17 cellular contexts compared by ENCODE assay signal in genomic region chr4:94546949-94547348, GRCh38.
DNase-seq lines count a peak whose midpoint lies in the region; ATAC-seq and TF ChIP-seq lines count a peak whose summit lies in the region.
"Had no signal": no experiment of that assay in that cellular context is flagged by ENCODE, and none has a peak within 500 bp of the region (broad histone marks: within the 10 kb centered on the region; RNA-seq: fewer than 3 reads in every experiment).

No MANE protein-coding gene starts in this region.

- H3K36me3 ChIP-seq in ACC112 (ENCODE audit: insufficient read depth, low read length) (peaks cover 13% of the 10 kb centered on the region), GM23338 (ENCODE audit: insufficient read depth) (no peaks in the 10 kb centered on the region), psoas muscle (ENCODE audit: insufficient read depth in 1 of 2, low read depth in 1 of 2) (peaks cover 0 to 10% of the 10 kb centered on the region in 2 donors)

- intact Hi-C loops in psoas muscle (cut with DNase I), result no loop called here

- no peaks in the 10 kb centered on the region for H3F3A ChIP-seq in GM23338 (replicated peaks; ENCODE audit: low read depth)

- no peak overlapping the region for H3K4me3 Mint-ChIP-seq in GM23338
- no peak overlapping the region for H3K4me3 Mint-ChIP-seq in chondrocyte (ENCODE audit: unreplicated experiment)
- H3K4me3 Mint-ChIP-seq: CD4-positive, alpha-beta memory T cell had no signal

- H3K4me1 Mint-ChIP-seq in GM23338, result peaks cover 18% of the 10 kb centered on the region; the same call in 2 of the 3 replicates
- peaks cover 59% of the 10 kb centered on the region for H3K4me1 Mint-ChIP-seq in chondrocyte (ENCODE audit: low read depth)

- H3K9me2 ChIP-seq in GM23338 (ENCODE audit: insufficient read depth), result no peaks in the 10 kb centered on the region

- DNase-seq in GM23338 (ENCODE audit: low spot score) (no peak), chondrocyte (ENCODE audit: low spot score) (no peak), psoas muscle (no peak), AG08395 (ENCODE audit: low spot score) (no peak), DMS79 treated with DMSO at 0.1 percent for 48 hours (lab: John Stamatoyannopoulos, UW) (no peak), pons (ENCODE audit: low spot score) (no peak)
- DNase-seq: CD4-positive, alpha-beta memory T cell; HCEC 1CT; KBM-7; NCI-H1048; NCI-H1436 treated with DMSO at 0.1 percent for 48 hours; NCI-H2081; NCI-H510A; NCI-H774 had no signal

- ATAC-seq in GM23338, result no peak
- no peak for ATAC-seq in psoas muscle
- ATAC-seq in HG02970 (IDR thresholded peaks at IDR 0.05; ENCODE audit: low FRiP score, unreplicated experiment), result no peak

- H3K4me1 ChIP-seq in ACC112 (ENCODE audit: control insufficient read depth, insufficient read depth, low read length, unreplicated experiment), result peaks cover 52% of the 10 kb centered on the region
- peaks cover 32% of the 10 kb centered on the region for H3K4me1 ChIP-seq in GM23338 (ENCODE audit: insufficient read depth)
- H3K4me1 ChIP-seq in psoas muscle, result peaks cover 51% of the 10 kb centered on the region

- H3K27me3 Mint-ChIP-seq in GM23338 (ENCODE audit: insufficient read depth, low read depth, poor library complexity) (peaks cover 2% of the 10 kb centered on the region), chondrocyte (ENCODE audit: low read depth) (no peaks in the 10 kb centered on the region)
- H3K27me3 Mint-ChIP-seq: CD4-positive, alpha-beta memory T cell had no signal

- peaks cover 5% of the 10 kb centered on the region; the same call in 2 of the 3 replicates for H3K36me3 Mint-ChIP-seq in GM23338 (ENCODE audit: low read depth)
- peaks cover 5% of the 10 kb centered on the region for H3K36me3 Mint-ChIP-seq in chondrocyte (ENCODE audit: low read depth)

- H4K20me1 ChIP-seq in GM23338 (replicated peaks; ENCODE audit: insufficient read depth), result no peaks in the 10 kb centered on the region

- H3K4me3 ChIP-seq in ACC112 (ENCODE audit: low read depth, low read length) (no peak overlapping the region), GM23338 (no peak overlapping the region), psoas muscle (no peak overlapping the region)

- H3K79me2 ChIP-seq in ACC112 (ENCODE audit: control insufficient read depth, insufficient read depth, low read length, unreplicated experiment) (peaks cover 66% of the 10 kb centered on the region), GM23338 (replicated peaks; ENCODE audit: insufficient read depth) (peaks cover 4% of the 10 kb centered on the region; the same call in 1 of the 2 replicates)

- no peaks in the 10 kb centered on the region for H3K9me3 ChIP-seq in psoas muscle

- H3K27ac Mint-ChIP-seq in GM23338 (peak overlapping the region; percentile 60), chondrocyte (ENCODE audit: unreplicated experiment) (peak overlapping the region; percentile 30)
- H3K27ac Mint-ChIP-seq: CD4-positive, alpha-beta memory T cell had no signal

- TF ChIP-seq CTCF in GM23338 (conservative IDR thresholded peaks at IDR 0.05; ENCODE audit: low read depth in 2 of 2) (no peak), chondrocyte (IDR thresholded peaks at IDR 0.05) (no peak), psoas muscle (IDR thresholded peaks at IDR 0.05) (no peak)

- no peaks in the 10 kb centered on the region for H3K9me3 Mint-ChIP-seq in GM23338
- no peaks in the 10 kb centered on the region for H3K9me3 Mint-ChIP-seq in chondrocyte (ENCODE audit: low read depth)

- H2AFZ ChIP-seq in ACC112 (ENCODE audit: low read length, unreplicated experiment) (no peak overlapping the region), GM23338 (no peak overlapping the region)

- no peak overlapping the region for H3K4me2 ChIP-seq in GM23338

- no peaks in the 10 kb centered on the region for H3K27me3 ChIP-seq in ACC112 (ENCODE audit: insufficient read depth, low read length)
- no peaks in the 10 kb centered on the region for H3K27me3 ChIP-seq in GM23338 (ENCODE audit: insufficient read depth)
- no peaks in the 10 kb centered on the region for H3K27me3 ChIP-seq in psoas muscle (ENCODE audit: insufficient read depth in 3 of 3, low read length in 2 of 3)

- 96 to 97% (median 97%) methylated on average over 3 of the region's 3 CpGs for WGBS in psoas muscle, 3 donors

- H3K27ac ChIP-seq in ACC112 (ENCODE audit: low read depth, low read length) (peak overlapping the region; percentile 88), GM23338 (ENCODE audit: low read depth) (no peak overlapping the region), psoas muscle (peak overlapping the region; percentile 83)
- H3K27ac ChIP-seq: RWPE1 had no signal

TF ChIP-seq in GM23338, 12 proteins besides CTCF, POLR2A, EP300 and RAD21 (continues in another document):
- TF ChIP-seq, protein P1, sequence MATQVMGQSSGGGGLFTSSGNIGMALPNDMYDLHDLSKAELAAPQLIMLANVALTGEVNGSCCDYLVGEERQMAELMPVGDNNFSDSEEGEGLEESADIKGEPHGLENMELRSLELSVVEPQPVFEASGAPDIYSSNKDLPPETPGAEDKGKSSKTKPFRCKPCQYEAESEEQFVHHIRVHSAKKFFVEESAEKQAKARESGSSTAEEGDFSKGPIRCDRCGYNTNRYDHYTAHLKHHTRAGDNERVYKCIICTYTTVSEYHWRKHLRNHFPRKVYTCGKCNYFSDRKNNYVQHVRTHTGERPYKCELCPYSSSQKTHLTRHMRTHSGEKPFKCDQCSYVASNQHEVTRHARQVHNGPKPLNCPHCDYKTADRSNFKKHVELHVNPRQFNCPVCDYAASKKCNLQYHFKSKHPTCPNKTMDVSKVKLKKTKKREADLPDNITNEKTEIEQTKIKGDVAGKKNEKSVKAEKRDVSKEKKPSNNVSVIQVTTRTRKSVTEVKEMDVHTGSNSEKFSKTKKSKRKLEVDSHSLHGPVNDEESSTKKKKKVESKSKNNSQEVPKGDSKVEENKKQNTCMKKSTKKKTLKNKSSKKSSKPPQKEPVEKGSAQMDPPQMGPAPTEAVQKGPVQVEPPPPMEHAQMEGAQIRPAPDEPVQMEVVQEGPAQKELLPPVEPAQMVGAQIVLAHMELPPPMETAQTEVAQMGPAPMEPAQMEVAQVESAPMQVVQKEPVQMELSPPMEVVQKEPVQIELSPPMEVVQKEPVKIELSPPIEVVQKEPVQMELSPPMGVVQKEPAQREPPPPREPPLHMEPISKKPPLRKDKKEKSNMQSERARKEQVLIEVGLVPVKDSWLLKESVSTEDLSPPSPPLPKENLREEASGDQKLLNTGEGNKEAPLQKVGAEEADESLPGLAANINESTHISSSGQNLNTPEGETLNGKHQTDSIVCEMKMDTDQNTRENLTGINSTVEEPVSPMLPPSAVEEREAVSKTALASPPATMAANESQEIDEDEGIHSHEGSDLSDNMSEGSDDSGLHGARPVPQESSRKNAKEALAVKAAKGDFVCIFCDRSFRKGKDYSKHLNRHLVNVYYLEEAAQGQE (IDR thresholded peaks at IDR 0.05; ENCODE audit: unreplicated experiment), result no peak
- TF ChIP-seq ZNF114 (CRISPR knock-in tag; IDR thresholded peaks at IDR 0.05), result no peak
- no peak for TF ChIP-seq NANOG (IDR thresholded peaks at IDR 0.05; ENCODE audit: borderline replicate concordance)
- no peak for TF ChIP-seq STAT1 (IDR thresholded peaks at IDR 0.05; ENCODE audit: unreplicated experiment)
- no peak for TF ChIP-seq EZH2phosphoT487 (IDR thresholded peaks at IDR 0.05; ENCODE audit: unreplicated experiment)
- TF ChIP-seq EZH2 (IDR thresholded peaks at IDR 0.05; ENCODE audit: low read depth, unreplicated experiment), result no peak
- no peak for TF ChIP-seq POLR2AphosphoS5 (IDR thresholded peaks at IDR 0.05; ENCODE audit: low read depth)
